ENCODE assay signal across 17 cellular contexts in genomic region chr5:135871268-135871895, GRCh38. TPM values are rescaled to one million over a fixed set of nuclear protein-coding genes. Genes with fewer than 3 reads are reported as not detected.
DNase-seq lines count a peak whose midpoint lies in the region; ATAC-seq and TF ChIP-seq lines count a peak whose summit lies in the region.
"Had no signal": no experiment of that assay in that cellular context is flagged by ENCODE, and none has a peak within 500 bp of the region (broad histone marks: within the 10 kb centered on the region; RNA-seq: fewer than 3 reads in every experiment).

No MANE protein-coding gene starts in this region.

- DNase-seq in RWPE2 (ENCODE audit: low spot score) = no peak
- peak; percentile 47 for DNase-seq in islet precursor cell
- no peak for DNase-seq in psoas muscle
- no peak for DNase-seq in AG08396 (ENCODE audit: low spot score)
- DNase-seq in stimulated activated naive CD4-positive, alpha-beta T cell (lab: John Stamatoyannopoulos, UW) = no peak
- DNase-seq in epidermal melanocyte (ENCODE audit: insufficient read length, low spot score) = no peak
- DNase-seq: AML-193; Caco-2; CD8-positive, alpha-beta memory T cell; DND-41; GDM1; GOT3 had no signal

- ATAC-seq in RWPE2 (ENCODE audit: low read depth) (peak; percentile 20; the same call in 1 of the 3 replicates), psoas muscle (peak in 3 of 4 donors; percentile 25 to 74 (median 29))

- intact Hi-C loops in psoas muscle (cut with DNase I) = no loop called here

- 53 to 56% (median 54%) methylated on average over 11 of the region's 11 CpGs for WGBS in psoas muscle, 3 donors

- H3K27ac ChIP-seq in RWPE2 (ENCODE audit: poor library complexity, severe bottlenecking) = no peak overlapping the region
- no peak overlapping the region for H3K27ac ChIP-seq in psoas muscle
- H3K27ac ChIP-seq: BLaER1 had no signal

- H3K9me3 ChIP-seq in RWPE2 (ENCODE audit: severe bottlenecking) = peaks cover 2% of the 10 kb centered on the region
- no peaks in the 10 kb centered on the region for H3K9me3 ChIP-seq in psoas muscle
- H3K9me3 ChIP-seq: BLaER1, Caco-2, HAP-1 had no signal

- H3K27me3 ChIP-seq in RWPE2 (ENCODE audit: insufficient read depth, poor library complexity, severe bottlenecking) (peaks cover 14% of the 10 kb centered on the region), psoas muscle (ENCODE audit: insufficient read depth in 3 of 3, low read length in 2 of 3) (peaks cover 0 to 2% (median 0%) of the 10 kb centered on the region in 3 donors)
- H3K27me3 ChIP-seq: BLaER1 had no signal

- H3K4me3 ChIP-seq in RWPE2 (ENCODE audit: severe bottlenecking) (no peak overlapping the region), psoas muscle (no peak overlapping the region)
- H3K4me3 ChIP-seq: BLaER1, HAP-1 had no signal

- TF ChIP-seq CTCF in RWPE2 (IDR thresholded peaks at IDR 0.05; ENCODE audit: poor library complexity, severe bottlenecking) (no peak), psoas muscle (IDR thresholded peaks at IDR 0.05) (no peak)

- H3K36me3 ChIP-seq in RWPE2 (ENCODE audit: low read depth) (no peaks in the 10 kb centered on the region), psoas muscle (ENCODE audit: insufficient read depth in 1 of 2, low read depth in 1 of 2) (no peaks in the 10 kb centered on the region)
- H3K36me3 ChIP-seq: BLaER1, HAP-1 had no signal

- H3K4me1 ChIP-seq in RWPE2 (ENCODE audit: insufficient read depth, poor library complexity, severe bottlenecking) (no peaks in the 10 kb centered on the region), psoas muscle (no peaks in the 10 kb centered on the region)
- H3K4me1 ChIP-seq: BLaER1, Caco-2, HAP-1 had no signal

RNA-seq across cellular contexts. Expression of gene IL9, which starts 24.3 kb away (rescaled TPM):
- not detected for total RNA-seq in psoas muscle
- not detected for polyA plus RNA-seq in psoas muscle
- total RNA-seq: A673, Caco-2, HT-29 had no signal
- polyA plus RNA-seq: CD8-positive, alpha-beta memory T cell; IgD-negative memory B cell had no signal

RNA-seq across cellular contexts. Expression of gene SLC25A48, which starts 36.9 kb away (rescaled TPM):
- 1 to 10 TPM in 3 of 4 donors, not detected in 1; 1.7 to 9.5 (median 3.6) TPM for total RNA-seq in psoas muscle
- polyA plus RNA-seq in psoas muscle = 1 to 10 TPM; 5.6 to 9.6 (median 5.6) TPM
- total RNA-seq: A673; CD8-positive, alpha-beta memory T cell; HT-29 had no signal
- polyA plus RNA-seq: CD8-positive, alpha-beta memory T cell; IgD-negative memory B cell had no signal
